In the genomic region with DNA sequence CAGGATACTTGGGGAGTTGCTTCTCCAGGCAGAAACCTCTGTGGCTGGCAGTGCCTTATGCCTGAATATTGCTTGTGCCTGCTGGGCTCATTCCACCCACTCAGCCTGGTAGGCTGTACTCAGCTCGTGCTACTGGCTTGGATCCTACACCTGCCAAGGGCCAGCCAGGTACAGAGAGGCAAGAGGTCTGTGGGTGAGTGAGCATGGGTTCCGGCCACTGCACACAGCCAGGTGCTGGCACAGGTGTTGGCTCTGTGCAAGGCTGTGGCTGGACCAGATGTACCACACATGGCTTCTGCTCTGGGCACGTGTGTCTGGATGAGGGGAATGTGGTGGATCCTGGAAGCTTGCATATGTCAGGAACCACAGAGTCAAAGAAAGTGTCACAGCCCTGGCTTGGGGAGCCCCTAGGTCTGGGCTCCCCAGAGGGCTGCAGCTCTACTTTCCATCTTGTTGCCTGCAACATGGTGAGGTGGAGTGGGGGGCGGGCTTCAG, we compare ENCODE assay signal across 29 cellular contexts.
"Had no signal": no experiment of that assay in that cellular context is flagged by ENCODE, and none has a peak within 500 bp of the region (broad histone marks: within the 10 kb centered on the region; RNA-seq: fewer than 3 reads in every experiment).

No MANE protein-coding gene starts in this region.

- FAIRE-seq: colon had no signal

- H3K9me3 Mint-ChIP-seq: activated CD4-positive, alpha-beta memory T cell treated with anti-CD3 and anti-CD28 coated beads for 36 hours; activated T-cell treated with anti-CD3 and anti-CD28 coated beads, Interleukin-2, amount 50 U/mL, for 24 hours had no signal

- H3K4me3 Mint-ChIP-seq: activated CD4-positive, alpha-beta memory T cell treated with anti-CD3 and anti-CD28 coated beads for 36 hours; activated CD4-positive, alpha-beta T cell treated with anti-CD3 and anti-CD28 coated beads for 36 hours; activated CD4-positive, alpha-beta T cell treated with anti-CD3 and anti-CD28 coated beads, Interleukin-2, amount 10 ng/mL, durations not matched to agents 24 days and 14 days; activated CD8-positive, alpha-beta T cell treated with anti-CD3 and anti-CD28 coated beads, Interleukin-2, amount 10 ng/mL, durations not matched to agents 7 days and 5 days; activated naive CD8-positive, alpha-beta T cell; activated T-cell treated with anti-CD3 and anti-CD28 coated beads, Interleukin-2, amount 50 U/mL, for 24 hours; activated T-cell treated with anti-CD3 and anti-CD28 coated beads, Interleukin-2, amount 50 U/mL, for 72 hours; effector memory CD8-positive, alpha-beta T cell had no signal

- H3K27ac ChIP-seq: body of pancreas, esophagus muscularis mucosa, foreskin keratinocyte, gastrocnemius medialis had no signal

- ATAC-seq: activated CD4-positive, alpha-beta T cell treated with anti-CD3 and anti-CD28 coated beads for 36 hours; activated CD8-positive, alpha-beta T cell treated with anti-CD3 and anti-CD28 coated beads, Interleukin-2, amount 10 ng/mL, durations not matched to agents 7 days and 5 days; activated T-cell treated with anti-CD3 and anti-CD28 coated beads, Interleukin-2, amount 50 U/mL, for 72 hours; body of pancreas; effector memory CD8-positive, alpha-beta T cell; foreskin keratinocyte; gastrocnemius medialis had no signal

- H3K4me3 ChIP-seq: body of pancreas, esophagus muscularis mucosa, gastrocnemius medialis had no signal

- H3K4me1 Mint-ChIP-seq: activated CD4-positive, alpha-beta T cell treated with anti-CD3 and anti-CD28 coated beads for 36 hours; activated CD4-positive, alpha-beta T cell treated with anti-CD3 and anti-CD28 coated beads, Interleukin-2, amount 10 ng/mL, durations not matched to agents 24 days and 14 days had no signal

- DNase-seq: activated CD4-positive, alpha-beta memory T cell treated with anti-CD3 and anti-CD28 coated beads for 36 hours; activated CD4-positive, alpha-beta T cell treated with anti-CD3 and anti-CD28 coated beads for 36 hours; activated CD4-positive, alpha-beta T cell treated with anti-CD3 and anti-CD28 coated beads, Interleukin-2, amount 10 ng/mL, durations not matched to agents 24 days and 14 days; activated CD4-positive, CD25-positive, alpha-beta regulatory T cell; activated CD4-positive, CD25-positive, alpha-beta regulatory T cell treated with anti-CD3 and anti-CD28 coated beads, Interleukin-2, amount 50 U/mL, for 72 hours; activated CD8-positive, alpha-beta memory T cell treated with anti-CD3 and anti-CD28 coated beads, Interleukin-2, amount 50 U/mL, for 48 hours; activated CD8-positive, alpha-beta T cell treated with anti-CD3 and anti-CD28 coated beads, Interleukin-2, amount 10 ng/mL, durations not matched to agents 7 days and 5 days; activated gamma-delta T cell treated with Interleukin-2 at 50 U/mL for 16 hours; activated naive CD4-positive, alpha-beta T cell treated with anti-CD3 and anti-CD28 coated beads, Interleukin-2, amount 50 U/mL, for 16 hours; activated naive CD4-positive, alpha-beta T cell treated with Interleukin-2 at 50 U/mL for 16 hours; activated T-cell treated with anti-CD3 and anti-CD28 coated beads for 4 hours; activated T-cell treated with anti-CD3 and anti-CD28 coated beads, Interleukin-2, amount 50 U/mL, for 24 hours; activated T-cell treated with anti-CD3 and anti-CD28 coated beads, Interleukin-2, amount 50 U/mL, for 72 hours; amniotic stem cell; anterior cingulate cortex; body of pancreas; caudate nucleus; cortex of kidney; dermis blood vessel endothelial cell; effector CD4-positive, alpha-beta T cell; effector memory CD8-positive, alpha-beta T cell; erythroblast; foreskin keratinocyte; gastrocnemius medialis; glutamatergic neuron; T-helper 2 cell had no signal

- H3K4me1 ChIP-seq: body of pancreas, esophagus muscularis mucosa, foreskin keratinocyte, gastrocnemius medialis had no signal

- H3K36me3 Mint-ChIP-seq: activated CD4-positive, alpha-beta memory T cell treated with anti-CD3 and anti-CD28 coated beads for 36 hours; activated naive CD8-positive, alpha-beta T cell had no signal

- H3K27me3 Mint-ChIP-seq: activated CD4-positive, alpha-beta memory T cell treated with anti-CD3 and anti-CD28 coated beads for 36 hours; activated CD4-positive, alpha-beta T cell treated with anti-CD3 and anti-CD28 coated beads for 36 hours; activated CD4-positive, alpha-beta T cell treated with anti-CD3 and anti-CD28 coated beads, Interleukin-2, amount 10 ng/mL, durations not matched to agents 24 days and 14 days; activated naive CD8-positive, alpha-beta T cell; activated T-cell treated with anti-CD3 and anti-CD28 coated beads, Interleukin-2, amount 50 U/mL, for 24 hours; effector memory CD8-positive, alpha-beta T cell had no signal

- H3K27me3 ChIP-seq: body of pancreas, esophagus muscularis mucosa, foreskin keratinocyte, gastrocnemius medialis had no signal

- H3K36me3 ChIP-seq: esophagus muscularis mucosa, gastrocnemius medialis had no signal

- H3K27ac Mint-ChIP-seq: activated CD4-positive, alpha-beta memory T cell treated with anti-CD3 and anti-CD28 coated beads for 36 hours; activated CD4-positive, alpha-beta T cell treated with anti-CD3 and anti-CD28 coated beads for 36 hours; activated CD4-positive, alpha-beta T cell treated with anti-CD3 and anti-CD28 coated beads, Interleukin-2, amount 10 ng/mL, durations not matched to agents 24 days and 14 days; activated CD8-positive, alpha-beta T cell treated with anti-CD3 and anti-CD28 coated beads, Interleukin-2, amount 10 ng/mL, durations not matched to agents 7 days and 5 days; activated naive CD8-positive, alpha-beta T cell; activated T-cell treated with anti-CD3 and anti-CD28 coated beads, Interleukin-2, amount 50 U/mL, for 24 hours; activated T-cell treated with anti-CD3 and anti-CD28 coated beads, Interleukin-2, amount 50 U/mL, for 72 hours; effector memory CD8-positive, alpha-beta T cell had no signal

- H3K9me3 ChIP-seq: body of pancreas, esophagus muscularis mucosa, gastrocnemius medialis had no signal
